Comparison of ENCODE assay signal across 31 cellular contexts in genomic region chr7:41674505-41675023, GRCh38. TPM values are rescaled to one million over a fixed set of nuclear protein-coding genes. Genes with fewer than 3 reads are reported as not detected.
"Had no signal": no experiment of that assay in that cellular context is flagged by ENCODE, and none has a peak within 500 bp of the region (broad histone marks: within the 10 kb centered on the region; RNA-seq: fewer than 3 reads in every experiment).

No MANE protein-coding gene starts in this region.

- H3K27ac ChIP-seq: ascending aorta, breast epithelium, cardiac muscle cell, colonic mucosa, esophagus muscularis mucosa, foreskin keratinocyte, gastrocnemius medialis, heart left ventricle had no signal

- H3K27ac Mint-ChIP-seq: activated CD4-positive, alpha-beta memory T cell treated with anti-CD3 and anti-CD28 coated beads, Interleukin-2, amount 10 ng/mL, durations not matched to agents 7 days and 5 days; activated CD4-positive, alpha-beta T cell treated with anti-CD3 and anti-CD28 coated beads, Interleukin-2, amount 10 ng/mL, durations not matched to agents 7 days and 5 days; activated naive CD4-positive, alpha-beta T cell treated with anti-CD3 and anti-CD28 coated beads, Interleukin-2, amount 10 ng/mL, durations not matched to agents 7 days and 5 days; activated naive CD4-positive, alpha-beta T cell treated with anti-CD3 and anti-CD28 coated beads, Interleukin-2, amount 50 U/mL, for 72 hours; activated naive CD8-positive, alpha-beta T cell treated with anti-CD3 and anti-CD28 coated beads, Interleukin-2, amount 10 ng/mL, durations not matched to agents 7 days and 5 days; activated T-cell treated with anti-CD3 and anti-CD28 coated beads, Interleukin-2, amount 50 U/mL, for 24 hours; activated T-cell treated with anti-CD3 and anti-CD28 coated beads, Interleukin-2, amount 50 U/mL, for 72 hours; brain; T-helper 17 cell; T-helper 2 cell treated with Interferon-gamma antibody and Interleukin-4, amounts not matched to agents 5 μg/mL and 100 μg/mL, for 36 hours had no signal

- H3K36me3 ChIP-seq: ascending aorta, breast epithelium, cardiac muscle cell, colonic mucosa, esophagus muscularis mucosa, gastrocnemius medialis, heart left ventricle had no signal

- H3K4me3 Mint-ChIP-seq: activated CD4-positive, alpha-beta memory T cell treated with anti-CD3 and anti-CD28 coated beads, Interleukin-2, amount 10 ng/mL, durations not matched to agents 7 days and 5 days; activated CD4-positive, alpha-beta T cell treated with anti-CD3 and anti-CD28 coated beads, Interleukin-2, amount 10 ng/mL, durations not matched to agents 7 days and 5 days; activated naive CD4-positive, alpha-beta T cell treated with anti-CD3 and anti-CD28 coated beads, Interleukin-2, amount 10 ng/mL, durations not matched to agents 7 days and 5 days; activated naive CD8-positive, alpha-beta T cell treated with anti-CD3 and anti-CD28 coated beads, Interleukin-2, amount 10 ng/mL, durations not matched to agents 7 days and 5 days; activated T-cell treated with anti-CD3 and anti-CD28 coated beads, Interleukin-2, amount 50 U/mL, for 24 hours; activated T-cell treated with anti-CD3 and anti-CD28 coated beads, Interleukin-2, amount 50 U/mL, for 72 hours; brain; T-helper 17 cell; T-helper 2 cell treated with Interferon-gamma antibody and Interleukin-4, amounts not matched to agents 5 μg/mL and 100 μg/mL, for 36 hours had no signal

- H3K36me3 Mint-ChIP-seq: activated naive CD4-positive, alpha-beta T cell treated with anti-CD3 and anti-CD28 coated beads, Interleukin-2, amount 10 ng/mL, durations not matched to agents 7 days and 5 days; activated naive CD4-positive, alpha-beta T cell treated with anti-CD3 and anti-CD28 coated beads, Interleukin-2, amount 50 U/mL, for 72 hours; activated naive CD8-positive, alpha-beta T cell treated with anti-CD3 and anti-CD28 coated beads, Interleukin-2, amount 10 ng/mL, durations not matched to agents 7 days and 5 days; brain had no signal

- H3K9me3 Mint-ChIP-seq: activated naive CD4-positive, alpha-beta T cell treated with anti-CD3 and anti-CD28 coated beads, Interleukin-2, amount 10 ng/mL, durations not matched to agents 7 days and 5 days; activated naive CD8-positive, alpha-beta T cell treated with anti-CD3 and anti-CD28 coated beads, Interleukin-2, amount 10 ng/mL, durations not matched to agents 7 days and 5 days; activated T-cell treated with anti-CD3 and anti-CD28 coated beads, Interleukin-2, amount 50 U/mL, for 24 hours; T-helper 2 cell treated with Interferon-gamma antibody and Interleukin-4, amounts not matched to agents 5 μg/mL and 100 μg/mL, for 36 hours had no signal

- H3K27me3 Mint-ChIP-seq: activated CD4-positive, alpha-beta memory T cell treated with anti-CD3 and anti-CD28 coated beads, Interleukin-2, amount 10 ng/mL, durations not matched to agents 7 days and 5 days; activated CD4-positive, alpha-beta T cell treated with anti-CD3 and anti-CD28 coated beads, Interleukin-2, amount 10 ng/mL, durations not matched to agents 7 days and 5 days; activated naive CD4-positive, alpha-beta T cell treated with anti-CD3 and anti-CD28 coated beads, Interleukin-2, amount 10 ng/mL, durations not matched to agents 7 days and 5 days; activated naive CD8-positive, alpha-beta T cell treated with anti-CD3 and anti-CD28 coated beads, Interleukin-2, amount 10 ng/mL, durations not matched to agents 7 days and 5 days; activated T-cell treated with anti-CD3 and anti-CD28 coated beads, Interleukin-2, amount 50 U/mL, for 24 hours; brain; T-helper 17 cell had no signal

- H3K4me1 Mint-ChIP-seq: activated CD4-positive, alpha-beta memory T cell treated with anti-CD3 and anti-CD28 coated beads, Interleukin-2, amount 10 ng/mL, durations not matched to agents 7 days and 5 days; activated CD4-positive, alpha-beta T cell treated with anti-CD3 and anti-CD28 coated beads, Interleukin-2, amount 10 ng/mL, durations not matched to agents 7 days and 5 days; activated naive CD4-positive, alpha-beta T cell treated with anti-CD3 and anti-CD28 coated beads, Interleukin-2, amount 10 ng/mL, durations not matched to agents 7 days and 5 days; activated naive CD8-positive, alpha-beta T cell treated with anti-CD3 and anti-CD28 coated beads, Interleukin-2, amount 10 ng/mL, durations not matched to agents 7 days and 5 days; brain; T-helper 17 cell had no signal

- H3K4me3 ChIP-seq: ascending aorta, breast epithelium, cardiac muscle cell, colonic mucosa, esophagus muscularis mucosa, gastrocnemius medialis, heart left ventricle had no signal

- H3K27me3 ChIP-seq: ascending aorta, breast epithelium, cardiac muscle cell, colonic mucosa, esophagus muscularis mucosa, foreskin keratinocyte, gastrocnemius medialis, heart left ventricle had no signal

- DNase-seq: activated CD4-positive, alpha-beta memory T cell treated with anti-CD3 and anti-CD28 coated beads, Interleukin-2, amount 10 ng/mL, durations not matched to agents 7 days and 5 days; activated CD4-positive, alpha-beta T cell treated with anti-CD3 and anti-CD28 coated beads for 1 hour; activated CD4-positive, alpha-beta T cell treated with anti-CD3 and anti-CD28 coated beads for 4 hours; activated CD4-positive, alpha-beta T cell treated with anti-CD3 and anti-CD28 coated beads, Interleukin-2, amount 10 ng/mL, durations not matched to agents 7 days and 5 days; activated CD4-positive, alpha-beta T cell treated with anti-CD3 and anti-CD28 coated beads, Interleukin-2, amount 50 U/mL, for 4 hours; activated CD8-positive, alpha-beta memory T cell treated with anti-CD3 and anti-CD28 coated beads, Interleukin-2, amount 50 U/mL, for 48 hours; activated gamma-delta T cell; activated naive CD4-positive, alpha-beta T cell; activated naive CD4-positive, alpha-beta T cell treated with anti-CD3 and anti-CD28 coated beads, Interleukin-2, amount 10 ng/mL, durations not matched to agents 7 days and 5 days; activated naive CD8-positive, alpha-beta T cell treated with anti-CD3 and anti-CD28 coated beads, Interleukin-2, amount 10 ng/mL, durations not matched to agents 7 days and 5 days; activated T-cell treated with anti-CD3 and anti-CD28 coated beads for 4 hours; activated T-cell treated with anti-CD3 and anti-CD28 coated beads, Interleukin-2, amount 50 U/mL, for 24 hours; activated T-cell treated with anti-CD3 and anti-CD28 coated beads, Interleukin-2, amount 50 U/mL, for 72 hours; central memory CD4-positive, alpha-beta T cell; cerebellar nuclear complex; colonic mucosa; effector CD8-positive, alpha-beta T cell; erythroblast; foreskin keratinocyte; gastrocnemius medialis; glutamatergic neuron; heart left ventricle; T-helper 17 cell; T1000 had no signal

- H3K9me3 ChIP-seq: ascending aorta, breast epithelium, colonic mucosa, esophagus muscularis mucosa, gastrocnemius medialis, heart left ventricle had no signal

- H3K4me1 ChIP-seq: breast epithelium, colonic mucosa, foreskin keratinocyte, gastrocnemius medialis, heart left ventricle had no signal

- ATAC-seq: activated naive CD4-positive, alpha-beta T cell treated with anti-CD3 and anti-CD28 coated beads, Interleukin-2, amount 50 U/mL, for 72 hours; activated T-cell treated with anti-CD3 and anti-CD28 coated beads, Interleukin-2, amount 50 U/mL, for 72 hours; foreskin keratinocyte; gastrocnemius medialis; heart left ventricle; T-helper 17 cell had no signal

RNA-seq across cellular contexts. Expression of gene INHBA, which starts 28.3 kb away (rescaled TPM):
- total RNA-seq: activated CD4-positive, alpha-beta memory T cell treated with anti-CD3 and anti-CD28 coated beads, Interleukin-2, amount 10 ng/mL, durations not matched to agents 7 days and 5 days; activated CD4-positive, alpha-beta T cell treated with anti-CD3 and anti-CD28 coated beads, Interleukin-2, amount 10 ng/mL, durations not matched to agents 7 days and 5 days; activated naive CD8-positive, alpha-beta T cell treated with anti-CD3 and anti-CD28 coated beads, Interleukin-2, amount 10 ng/mL, durations not matched to agents 7 days and 5 days had no signal
